Comparison of ENCODE assay signal across 2 cellular contexts in the genomic region with DNA sequence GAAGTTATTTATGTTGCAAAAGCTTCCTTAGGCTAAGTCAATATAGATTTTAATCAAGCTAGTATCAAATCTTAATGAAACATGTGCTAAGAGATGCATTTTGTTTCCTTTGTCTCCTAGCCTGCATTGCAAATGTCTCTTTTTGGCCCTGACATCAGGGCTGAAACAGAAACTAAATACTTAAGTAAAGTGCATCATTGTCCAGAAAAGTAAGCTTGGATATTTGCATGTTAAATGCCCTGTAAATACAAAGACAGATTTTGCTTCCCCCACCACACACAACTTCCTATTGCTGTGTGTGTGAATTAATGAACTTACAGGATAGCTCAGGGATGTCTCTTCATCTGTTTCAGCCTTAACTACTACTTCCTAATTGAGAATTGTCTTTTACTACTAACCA.
TF ChIP-seq lines count a peak whose summit lies in the region.

No MANE protein-coding gene starts in this region.

TF ChIP-seq in GM12878, 131 proteins besides CTCF, POLR2A, EP300 and RAD21:
- no peak for TF ChIP-seq HCFC1 (IDR thresholded peaks at IDR 0.05; ENCODE audit: low read length)
- TF ChIP-seq PML (IDR thresholded peaks at IDR 0.05; ENCODE audit: low read length), result no peak
- no peak for TF ChIP-seq ZNF217 (IDR thresholded peaks at IDR 0.05)
- peak; percentile 25; the same call in 1 of the 3 replicates for TF ChIP-seq POU2F2 (IDR thresholded peaks at IDR 0.05; ENCODE audit: borderline replicate concordance, low read depth, low read length)

TF ChIP-seq in SK-N-SH, 30 proteins besides CTCF, POLR2A, EP300 and RAD21:
- TF ChIP-seq, protein P1, sequence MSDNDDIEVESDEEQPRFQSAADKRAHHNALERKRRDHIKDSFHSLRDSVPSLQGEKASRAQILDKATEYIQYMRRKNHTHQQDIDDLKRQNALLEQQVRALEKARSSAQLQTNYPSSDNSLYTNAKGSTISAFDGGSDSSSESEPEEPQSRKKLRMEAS (IDR thresholded peaks at IDR 0.05; ENCODE audit: low read depth), result no peak
- no peak for TF ChIP-seq MEF2A (IDR thresholded peaks at IDR 0.05; ENCODE audit: borderline replicate concordance, low read depth)
- no peak for TF ChIP-seq YY1 (IDR thresholded peaks at IDR 0.05; ENCODE audit: low read depth)
- TF ChIP-seq, protein P2, sequence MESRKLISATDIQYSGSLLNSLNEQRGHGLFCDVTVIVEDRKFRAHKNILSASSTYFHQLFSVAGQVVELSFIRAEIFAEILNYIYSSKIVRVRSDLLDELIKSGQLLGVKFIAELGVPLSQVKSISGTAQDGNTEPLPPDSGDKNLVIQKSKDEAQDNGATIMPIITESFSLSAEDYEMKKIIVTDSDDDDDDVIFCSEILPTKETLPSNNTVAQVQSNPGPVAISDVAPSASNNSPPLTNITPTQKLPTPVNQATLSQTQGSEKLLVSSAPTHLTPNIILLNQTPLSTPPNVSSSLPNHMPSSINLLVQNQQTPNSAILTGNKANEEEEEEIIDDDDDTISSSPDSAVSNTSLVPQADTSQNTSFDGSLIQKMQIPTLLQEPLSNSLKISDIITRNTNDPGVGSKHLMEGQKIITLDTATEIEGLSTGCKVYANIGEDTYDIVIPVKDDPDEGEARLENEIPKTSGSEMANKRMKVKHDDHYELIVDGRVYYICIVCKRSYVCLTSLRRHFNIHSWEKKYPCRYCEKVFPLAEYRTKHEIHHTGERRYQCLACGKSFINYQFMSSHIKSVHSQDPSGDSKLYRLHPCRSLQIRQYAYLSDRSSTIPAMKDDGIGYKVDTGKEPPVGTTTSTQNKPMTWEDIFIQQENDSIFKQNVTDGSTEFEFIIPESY (IDR thresholded peaks at IDR 0.05; ENCODE audit: borderline replicate concordance, low read depth), result no peak
- TF ChIP-seq CHD2 (IDR thresholded peaks at IDR 0.05; ENCODE audit: low read length, partially characterized antibody), result no peak
- no peak for TF ChIP-seq FOXJ3 (CRISPR knock-in tag; IDR thresholded peaks at IDR 0.05)
- no peak for TF ChIP-seq RXRA (IDR thresholded peaks at IDR 0.05; ENCODE audit: borderline replicate concordance, low read depth)
- TF ChIP-seq, protein P3, sequence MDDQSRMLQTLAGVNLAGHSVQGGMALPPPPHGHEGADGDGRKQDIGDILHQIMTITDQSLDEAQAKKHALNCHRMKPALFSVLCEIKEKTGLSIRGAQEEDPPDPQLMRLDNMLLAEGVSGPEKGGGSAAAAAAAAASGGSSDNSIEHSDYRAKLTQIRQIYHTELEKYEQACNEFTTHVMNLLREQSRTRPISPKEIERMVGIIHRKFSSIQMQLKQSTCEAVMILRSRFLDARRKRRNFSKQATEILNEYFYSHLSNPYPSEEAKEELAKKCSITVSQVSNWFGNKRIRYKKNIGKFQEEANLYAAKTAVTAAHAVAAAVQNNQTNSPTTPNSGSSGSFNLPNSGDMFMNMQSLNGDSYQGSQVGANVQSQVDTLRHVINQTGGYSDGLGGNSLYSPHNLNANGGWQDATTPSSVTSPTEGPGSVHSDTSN (IDR thresholded peaks at IDR 0.05), result no peak
- TF ChIP-seq NFIC (IDR thresholded peaks at IDR 0.05; ENCODE audit: borderline replicate concordance), result no peak
- no peak for TF ChIP-seq SIN3A (IDR thresholded peaks at IDR 0.05; ENCODE audit: borderline replicate concordance, low read depth, low read length)
- no peak for TF ChIP-seq GATA2 (CRISPR knock-in tag; IDR thresholded peaks at IDR 0.05)
- TF ChIP-seq, protein P4, sequence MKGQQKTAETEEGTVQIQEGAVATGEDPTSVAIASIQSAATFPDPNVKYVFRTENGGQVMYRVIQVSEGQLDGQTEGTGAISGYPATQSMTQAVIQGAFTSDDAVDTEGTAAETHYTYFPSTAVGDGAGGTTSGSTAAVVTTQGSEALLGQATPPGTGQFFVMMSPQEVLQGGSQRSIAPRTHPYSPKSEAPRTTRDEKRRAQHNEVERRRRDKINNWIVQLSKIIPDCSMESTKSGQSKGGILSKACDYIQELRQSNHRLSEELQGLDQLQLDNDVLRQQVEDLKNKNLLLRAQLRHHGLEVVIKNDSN (IDR thresholded peaks at IDR 0.05; ENCODE audit: borderline replicate concordance, low read depth), result no peak
- TF ChIP-seq GABPA (IDR thresholded peaks at IDR 0.05; ENCODE audit: low read depth), result no peak
- no peak for TF ChIP-seq EZH2phosphoT487 (IDR thresholded peaks at IDR 0.05; ENCODE audit: borderline replicate concordance, low read depth)
- TF ChIP-seq, protein P5, sequence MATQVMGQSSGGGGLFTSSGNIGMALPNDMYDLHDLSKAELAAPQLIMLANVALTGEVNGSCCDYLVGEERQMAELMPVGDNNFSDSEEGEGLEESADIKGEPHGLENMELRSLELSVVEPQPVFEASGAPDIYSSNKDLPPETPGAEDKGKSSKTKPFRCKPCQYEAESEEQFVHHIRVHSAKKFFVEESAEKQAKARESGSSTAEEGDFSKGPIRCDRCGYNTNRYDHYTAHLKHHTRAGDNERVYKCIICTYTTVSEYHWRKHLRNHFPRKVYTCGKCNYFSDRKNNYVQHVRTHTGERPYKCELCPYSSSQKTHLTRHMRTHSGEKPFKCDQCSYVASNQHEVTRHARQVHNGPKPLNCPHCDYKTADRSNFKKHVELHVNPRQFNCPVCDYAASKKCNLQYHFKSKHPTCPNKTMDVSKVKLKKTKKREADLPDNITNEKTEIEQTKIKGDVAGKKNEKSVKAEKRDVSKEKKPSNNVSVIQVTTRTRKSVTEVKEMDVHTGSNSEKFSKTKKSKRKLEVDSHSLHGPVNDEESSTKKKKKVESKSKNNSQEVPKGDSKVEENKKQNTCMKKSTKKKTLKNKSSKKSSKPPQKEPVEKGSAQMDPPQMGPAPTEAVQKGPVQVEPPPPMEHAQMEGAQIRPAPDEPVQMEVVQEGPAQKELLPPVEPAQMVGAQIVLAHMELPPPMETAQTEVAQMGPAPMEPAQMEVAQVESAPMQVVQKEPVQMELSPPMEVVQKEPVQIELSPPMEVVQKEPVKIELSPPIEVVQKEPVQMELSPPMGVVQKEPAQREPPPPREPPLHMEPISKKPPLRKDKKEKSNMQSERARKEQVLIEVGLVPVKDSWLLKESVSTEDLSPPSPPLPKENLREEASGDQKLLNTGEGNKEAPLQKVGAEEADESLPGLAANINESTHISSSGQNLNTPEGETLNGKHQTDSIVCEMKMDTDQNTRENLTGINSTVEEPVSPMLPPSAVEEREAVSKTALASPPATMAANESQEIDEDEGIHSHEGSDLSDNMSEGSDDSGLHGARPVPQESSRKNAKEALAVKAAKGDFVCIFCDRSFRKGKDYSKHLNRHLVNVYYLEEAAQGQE (IDR thresholded peaks at IDR 0.05; ENCODE audit: low read depth, low read length), result no peak
- no peak for TF ChIP-seq TEAD4 (IDR thresholded peaks at IDR 0.05; ENCODE audit: borderline replicate concordance, insufficient read depth)
- TF ChIP-seq POLR2AphosphoS5 (IDR thresholded peaks at IDR 0.05; ENCODE audit: low read depth, low read length), result no peak
